In genomic region chr9:61862431-61862971, GRCh38 we compare ENCODE assay signal across 8 cellular contexts.
DNase-seq lines count a peak whose midpoint lies in the region; ATAC-seq, FAIRE-seq and TF ChIP-seq lines count a peak whose summit lies in the region.
"Not testable (repeated sequence)": the region's sequence is repeated elsewhere in the genome, so short reads cannot be mapped to it uniquely, and the experiment has no call there.

No MANE protein-coding gene starts in this region.

- not testable (repeated sequence) for FAIRE-seq in pancreas (lab: Jason Lieb, UNC)

- WGBS in right cardiac atrium = 9% methylated on average over 11 of the region's 29 CpGs
- 17 to 27% methylated on average over 11 to 12 of the region's 29 CpGs for WGBS in pancreas, 2 donors
- WGBS in stomach, 5 donors = 23 to 57% (median 49%) methylated on average over 6 to 12 of the region's 29 CpGs

- H3K27ac ChIP-seq in ascending aorta; right cardiac atrium (ENCODE audit: low read length); pancreas; stomach: not testable (repeated sequence)

- ATAC-seq in GM19043 (IDR thresholded peaks at IDR 0.05; ENCODE audit: low read depth, unreplicated experiment) (peak; percentile 62), right cardiac atrium (peak; percentile 74 to 78), pancreas (peak in 3 of 4 donors; percentile 54 to 75 (median 60))

- H3K27me3 ChIP-seq in ascending aorta; right cardiac atrium (ENCODE audit: control insufficient read depth, insufficient read depth); pancreas; stomach: not testable (repeated sequence)

- not testable (repeated sequence) for TF ChIP-seq CTCF in ascending aorta (IDR thresholded peaks at IDR 0.05); pancreas (IDR thresholded peaks at IDR 0.05); stomach (IDR thresholded peaks at IDR 0.05)

- intact Hi-C loops in ascending aorta (cut with DNase I); right cardiac atrium (cut with DNase I); pancreas (cut with DNase I); stomach (cut with DNase I; ENCODE audit: low total_unique reads): not testable (repeated sequence)

- not testable (repeated sequence) for TF ChIP-seq EP300 in stomach (IDR thresholded peaks at IDR 0.05)

- H3K9me3 ChIP-seq in ascending aorta; right cardiac atrium (ENCODE audit: control insufficient read depth, low read length); pancreas; stomach: not testable (repeated sequence)

- TF ChIP-seq POLR2A in stomach (IDR thresholded peaks at IDR 0.05) = not testable (repeated sequence)

- not testable (repeated sequence) for H3K4me3 ChIP-seq in ascending aorta; right cardiac atrium (ENCODE audit: low read length); pancreas; stomach

- H3K36me3 ChIP-seq in ascending aorta, pancreas, stomach: not testable (repeated sequence)

- peak; percentile 33 for DNase-seq in activated CD4-positive, CD25-positive, alpha-beta regulatory T cell treated with anti-CD3 and anti-CD28 coated beads, Interleukin-2, amount 50 U/mL, for 72 hours
- DNase-seq in activated T-cell treated with anti-CD3 and anti-CD28 coated beads for 24 hours (ENCODE audit: low read depth) (peak; percentile 40), ascending aorta (ENCODE audit: low spot score in 2 of 2) (peak; percentile 12 to 81), right cardiac atrium (peak; percentile 86 to 95 (median 92)), pancreas (peak; percentile 41 to 94 (median 76)), stomach (peak; percentile 48)
- peak; percentile 48 to 59 for DNase-seq in stimulated activated CD4-positive, alpha-beta T cell treated with anti-CD3 and anti-CD28 coated beads, Interleukin-4, amount 100 ng/mL, for 4 hours

- H3K4me1 ChIP-seq in ascending aorta; right cardiac atrium (ENCODE audit: control insufficient read depth, insufficient read depth, low read length); pancreas; stomach: not testable (repeated sequence)

Comparison
In these comparisons a context has a peak if more than half of its experiments do, and no peak if none do; other contexts are left out.
1. DNase-seq: peak in every context shown above with its lines; median percentile 92 in right cardiac atrium; 76 in pancreas; 54 in stimulated activated CD4-positive, alpha-beta T cell treated with anti-CD3 and anti-CD28 coated beads, Interleukin-4, amount 100 ng/mL, for 4 hours; 48 in stomach; 46 in ascending aorta; 40 in activated T-cell treated with anti-CD3 and anti-CD28 coated beads for 24 hours; 33 in activated CD4-positive, CD25-positive, alpha-beta regulatory T cell treated with anti-CD3 and anti-CD28 coated beads, Interleukin-2, amount 50 U/mL, for 72 hours.